Comparison of ENCODE assay signal across 8 cellular contexts in genomic region chr11:35662649-35663407, GRCh38. TPM values are rescaled to one million over a fixed set of nuclear protein-coding genes. Genes with fewer than 3 reads are reported as not detected.
DNase-seq lines count a peak whose midpoint lies in the region; ATAC-seq lines count a peak whose summit lies in the region.

A gene with protein sequence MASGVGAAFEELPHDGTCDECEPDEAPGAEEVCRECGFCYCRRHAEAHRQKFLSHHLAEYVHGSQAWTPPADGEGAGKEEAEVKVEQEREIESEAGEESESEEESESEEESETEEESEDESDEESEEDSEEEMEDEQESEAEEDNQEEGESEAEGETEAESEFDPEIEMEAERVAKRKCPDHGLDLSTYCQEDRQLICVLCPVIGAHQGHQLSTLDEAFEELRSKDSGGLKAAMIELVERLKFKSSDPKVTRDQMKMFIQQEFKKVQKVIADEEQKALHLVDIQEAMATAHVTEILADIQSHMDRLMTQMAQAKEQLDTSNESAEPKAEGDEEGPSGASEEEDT (plus strand): TSS chr11:35662775. CDS start chr11:35663112, 337 bp downstream.

- no peaks in the 10 kb centered on the region for H3K27me3 Mint-ChIP-seq in activated naive CD4-positive, alpha-beta T cell treated with anti-CD3 and anti-CD28 coated beads for 36 hours (ENCODE audit: low read depth)

- peaks cover 27% of the 10 kb centered on the region for H3K36me3 Mint-ChIP-seq in activated naive CD4-positive, alpha-beta T cell treated with anti-CD3 and anti-CD28 coated beads for 36 hours (ENCODE audit: low read depth)

- peak; percentile 89 for ATAC-seq in GM21825 (IDR thresholded peaks at IDR 0.05; ENCODE audit: unreplicated experiment)

- DNase-seq in EL: peak; percentile 90
- DNase-seq in Kasumi-1 (lab: John Stamatoyannopoulos, UW): peak; percentile 78 to 82
- peak; percentile 82 for DNase-seq in SK-N-DZ (ENCODE audit: low spot score)
- peak; percentile 90 for DNase-seq in activated naive CD4-positive, alpha-beta T cell treated with anti-CD3 and anti-CD28 coated beads for 36 hours
- DNase-seq in germinal center (ENCODE audit: low spot score): peak; percentile 84
- peak; percentile 85 for DNase-seq in occipital lobe (lab: John Stamatoyannopoulos, UW)

- peak within 1 kb of the TSS; percentile 92 for H3K27ac Mint-ChIP-seq in activated naive CD4-positive, alpha-beta T cell treated with anti-CD3 and anti-CD28 coated beads for 36 hours

- H3K27ac ChIP-seq in temporal lobe (ENCODE audit: low read depth, low read length): peak within 1 kb of the TSS; percentile 90

- peaks cover 28% of the 10 kb centered on the region for H3K9me3 Mint-ChIP-seq in activated naive CD4-positive, alpha-beta T cell treated with anti-CD3 and anti-CD28 coated beads for 36 hours

- intact Hi-C loops in activated naive CD4-positive, alpha-beta T cell treated with anti-CD3 and anti-CD28 coated beads for 36 hours (cut with micrococcal nuclease): loop anchor here (1.0 to 5.0 kb wide), 8 partner anchors 13 to 847 kb away; partner anchors contain the start of genes APIP, COMMD9, PDHX and TRAF6

- CTCF ChIA-PET in activated naive CD4-positive, alpha-beta T cell treated with anti-CD3 and anti-CD28 coated beads for 36 hours (lab: Charles Lee): no interaction called here

- H3K4me3 Mint-ChIP-seq in activated naive CD4-positive, alpha-beta T cell treated with anti-CD3 and anti-CD28 coated beads for 36 hours: peak within 1 kb of the TSS; percentile 93

- peaks cover 45% of the 10 kb centered on the region for H3K4me1 Mint-ChIP-seq in activated naive CD4-positive, alpha-beta T cell treated with anti-CD3 and anti-CD28 coated beads for 36 hours (ENCODE audit: low read depth)

RNA-seq across cellular contexts. Expression of the gene that starts here (rescaled TPM):
- 17.0 and 17.4 TPM in 2 replicates for polyA plus RNA-seq in SK-N-DZ (2014; cell fraction: cytosol; rRNA removed)
- 23.5 and 32.9 TPM in 2 replicates for polyA plus RNA-seq in SK-N-DZ (2014; cell fraction: nucleus; rRNA removed)
- total RNA-seq in activated naive CD4-positive, alpha-beta T cell treated with anti-CD3 and anti-CD28 coated beads for 36 hours: 10 to 100 TPM; 35.0 to 37.8 TPM
- 16.8 TPM for total RNA-seq in occipital lobe
- total RNA-seq in temporal lobe: 16.2 TPM

Comparison
In these comparisons a context has a peak if more than half of its experiments do, and no peak if none do; other contexts are left out.
1. Peak in every context shown above with its lines: DNase-seq, ATAC-seq and H3K27ac ChIP-seq.